In the genomic region with DNA sequence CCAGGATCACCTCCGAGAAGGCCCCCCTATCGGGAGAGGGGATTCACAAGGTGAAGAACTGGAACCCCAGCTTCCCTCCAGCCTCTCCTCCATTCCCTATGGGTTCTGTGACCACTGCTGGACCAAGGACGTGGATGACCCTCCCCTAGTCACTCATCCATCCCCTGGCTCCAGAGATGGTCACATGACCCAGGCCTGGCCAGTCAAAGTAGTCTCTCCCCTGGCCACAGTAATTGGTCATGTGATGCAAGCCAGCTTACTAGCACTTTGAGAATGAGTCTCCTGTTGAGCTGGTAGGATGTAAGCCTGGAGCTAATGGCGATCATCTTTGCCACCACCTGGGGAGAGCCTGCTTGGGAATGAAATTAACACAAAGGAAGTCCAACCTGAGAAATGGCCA, we compare ENCODE assay signal across 28 cellular contexts. TPM values are rescaled to one million over a fixed set of nuclear protein-coding genes. Genes with fewer than 3 reads are reported as not detected.
DNase-seq lines count a peak whose midpoint lies in the region; ATAC-seq and TF ChIP-seq lines count a peak whose summit lies in the region.
"Had no signal": no experiment of that assay in that cellular context is flagged by ENCODE, and none has a peak within 500 bp of the region (broad histone marks: within the 10 kb centered on the region; RNA-seq: fewer than 3 reads in every experiment).

No MANE protein-coding gene starts in this region.

- no peak overlapping the region for H3K27ac Mint-ChIP-seq in activated naive CD4-positive, alpha-beta T cell treated with anti-CD3 and anti-CD28 coated beads for 36 hours
- H3K27ac Mint-ChIP-seq: activated B cell treated with CpG ODN at 0.5 μM for 24 hours; activated CD8-positive, alpha-beta memory T cell treated with anti-CD3 and anti-CD28 coated beads, Interleukin-2, amount 10 ng/mL, durations not matched to agents 7 days and 5 days; activated T-cell treated with anti-CD3 and anti-CD28 coated beads, Interleukin-2, amount 50 U/mL, for 72 hours had no signal

- no peaks in the 10 kb centered on the region for H4K20me1 ChIP-seq in SK-N-SH (ENCODE audit: insufficient read depth)

- no peaks in the 10 kb centered on the region for H3K9me3 Mint-ChIP-seq in activated naive CD4-positive, alpha-beta T cell treated with anti-CD3 and anti-CD28 coated beads for 36 hours
- H3K9me3 Mint-ChIP-seq: activated B cell treated with CpG ODN at 0.5 μM for 24 hours; activated T-cell treated with anti-CD3 and anti-CD28 coated beads, Interleukin-2, amount 50 U/mL, for 72 hours; brain; CD4-positive, alpha-beta memory T cell had no signal

- H2AFZ ChIP-seq in SK-N-SH (ENCODE audit: low read depth) (no peak overlapping the region), neuronal stem cell (ENCODE audit: low read length) (no peak overlapping the region)

- intact Hi-C loops in activated naive CD4-positive, alpha-beta T cell treated with anti-CD3 and anti-CD28 coated beads for 36 hours (cut with micrococcal nuclease), result no loop called here
- intact Hi-C loops in dorsolateral prefrontal cortex (cut with DNase I), result no loop called here

- no peak overlapping the region for H3K4me3 Mint-ChIP-seq in activated naive CD4-positive, alpha-beta T cell treated with anti-CD3 and anti-CD28 coated beads for 36 hours
- H3K4me3 Mint-ChIP-seq: activated B cell treated with CpG ODN at 0.5 μM for 24 hours; activated CD8-positive, alpha-beta memory T cell treated with anti-CD3 and anti-CD28 coated beads, Interleukin-2, amount 10 ng/mL, durations not matched to agents 7 days and 5 days; activated T-cell treated with anti-CD3 and anti-CD28 coated beads, Interleukin-2, amount 50 U/mL, for 72 hours; brain; CD4-positive, alpha-beta memory T cell had no signal

- no peak overlapping the region for H4K8ac ChIP-seq in neuronal stem cell (ENCODE audit: low read depth, low read length)

- TF ChIP-seq RAD21 in SK-N-SH (IDR thresholded peaks at IDR 0.05; ENCODE audit: low read length), result no peak

- H3K9me2 ChIP-seq in SK-N-SH, result no peaks in the 10 kb centered on the region

- DNase-seq in SK-N-SH (peak; percentile 58), SK-MEL-5 (ENCODE audit: low read depth, low spot score) (peak; percentile 49), fibroblast of mammary gland (ENCODE audit: low read depth) (peak; percentile 41), neuronal stem cell (ENCODE audit: low spot score) (no peak), dorsolateral prefrontal cortex (no peak), NOMO-1 (lab: John Stamatoyannopoulos, UW; ENCODE audit: unreplicated experiment in 2 of 2) (no peak)
- DNase-seq in activated naive CD4-positive, alpha-beta T cell treated with anti-CD3 and anti-CD28 coated beads for 36 hours, result no peak
- DNase-seq: activated B cell treated with CpG ODN at 0.5 μM for 24 hours; activated CD4-positive, alpha-beta T cell treated with anti-CD3 and anti-CD28 coated beads, Interleukin-2, amount 50 U/mL, for 1 hour; activated CD8-positive, alpha-beta memory T cell treated with anti-CD3 and anti-CD28 coated beads, Interleukin-2, amount 10 ng/mL, durations not matched to agents 7 days and 5 days; activated naive CD4-positive, alpha-beta T cell treated with Interleukin-2 at 50 U/mL for 16 hours; activated T-cell treated with anti-CD3 and anti-CD28 coated beads, Interleukin-2, amount 50 U/mL, for 72 hours; adrenal gland; AML-193; CD4-positive, alpha-beta memory T cell; effector CD4-positive, alpha-beta T cell; EL; head of caudate nucleus; KBM-7; left colon; NCI-H1417; stomach; T-helper 9 cell had no signal

- H3K79me2 ChIP-seq in SK-N-SH (ENCODE audit: insufficient read depth), result peaks cover 3% of the 10 kb centered on the region; the same call in 1 of the 2 replicates

- no peak overlapping the region for H3K14ac ChIP-seq in neuronal stem cell (ENCODE audit: low read length)

- H3K79me1 ChIP-seq in neuronal stem cell (ENCODE audit: low read depth, low read length), result peaks cover 4% of the 10 kb centered on the region

- peaks cover 6 to 14% of the 10 kb centered on the region in 2 experiments; a peak in 1 of 4 replicates for H3K4me1 ChIP-seq in SK-N-SH (ENCODE audit: control insufficient read depth in 1 of 2, insufficient read depth in 2 of 2, low read depth in 1 of 2, low read length in 1 of 2)
- peaks cover 0 to 13% of the 10 kb centered on the region in 2 donors for H3K4me1 ChIP-seq in neuronal stem cell (ENCODE audit: control insufficient read depth in 2 of 2, insufficient read depth in 1 of 2, low read depth in 1 of 2, low read length in 2 of 2)

- 89% methylated on average over 4 of the region's 4 CpGs for WGBS in SK-N-SH (ENCODE audit: low lambda C conversion rate)
- no CpG with 5 or more reads among the region's 4 CpGs for WGBS in neuronal stem cell (ENCODE audit: extremely low coverage in 2 of 2, insufficient read length in 2 of 2, insufficient replicate concordance in 1 of 2), 2 donors

- peaks cover under 1% of the 10 kb centered on the region for H3F3A ChIP-seq in SK-N-SH (replicated peaks; ENCODE audit: insufficient read depth)

- peaks cover 5% of the 10 kb centered on the region for H3K36me3 Mint-ChIP-seq in activated naive CD4-positive, alpha-beta T cell treated with anti-CD3 and anti-CD28 coated beads for 36 hours (ENCODE audit: low read depth)

- TF ChIP-seq CTCF in SK-N-SH (IDR thresholded peaks at IDR 0.05), result no peak
- TF ChIP-seq CTCF in fibroblast of mammary gland (conservative IDR thresholded peaks at IDR 0.05; ENCODE audit: control insufficient read depth, insufficient read depth, low read depth, low read length), result no peak
- TF ChIP-seq CTCF in dorsolateral prefrontal cortex (IDR thresholded peaks at IDR 0.05 in 54 of 56, conservative IDR thresholded peaks at IDR 0.05 in 2 of 56; ENCODE audit: low read depth in 1 of 56, partially characterized antibody in 56 of 56), result no peak

- H3K27me3 ChIP-seq in SK-N-SH (ENCODE audit: insufficient read depth) (no peaks in the 10 kb centered on the region), neuronal stem cell (ENCODE audit: control insufficient read depth in 3 of 3, insufficient read depth in 3 of 3, low read depth in 1 of 3, low read length in 3 of 3) (no peaks in the 10 kb centered on the region), dorsolateral prefrontal cortex (no peaks in the 10 kb centered on the region)
- H3K27me3 ChIP-seq: adrenal gland, stomach, tibial nerve had no signal

- no peak overlapping the region for H2BK120ac ChIP-seq in neuronal stem cell (ENCODE audit: low read depth, low read length)

- H3K36me3 ChIP-seq in SK-N-SH (replicated peaks in 1 of 2; ENCODE audit: control insufficient read depth in 1 of 2, insufficient read depth in 2 of 2, low read length in 1 of 2) (peaks cover 0 to 4% of the 10 kb centered on the region in 2 experiments), neuronal stem cell (replicated peaks in 1 of 2; ENCODE audit: control insufficient read depth in 2 of 2, insufficient read depth in 2 of 2, low read length in 2 of 2) (peaks cover 13 to 42% of the 10 kb centered on the region in 2 donors)

- H3K4ac ChIP-seq in neuronal stem cell (ENCODE audit: low read length), result no peak overlapping the region

- H2BK12ac ChIP-seq in neuronal stem cell (ENCODE audit: low read length), result no peak overlapping the region

- H3K4me3 ChIP-seq in SK-N-SH (ENCODE audit: low read depth in 2 of 2, low read length in 1 of 2), result no peak overlapping the region
- no peak overlapping the region for H3K4me3 ChIP-seq in fibroblast of mammary gland (ENCODE audit: control insufficient read depth, low read depth, low read length)
- no peak overlapping the region for H3K4me3 ChIP-seq in neuronal stem cell (ENCODE audit: low read length in 2 of 2)
- peak overlapping the region in 1 of 59 donors; percentile 6 for H3K4me3 ChIP-seq in dorsolateral prefrontal cortex
- H3K4me3 ChIP-seq: adrenal gland, stomach, tibial nerve had no signal

- no peak for TF ChIP-seq EP300 in SK-N-SH (IDR thresholded peaks at IDR 0.05; ENCODE audit: borderline replicate concordance in 1 of 2, low read depth in 1 of 2, low read length in 1 of 2)

- no peak overlapping the region for H3K9ac ChIP-seq in SK-N-SH
- no peak overlapping the region for H3K9ac ChIP-seq in neuronal stem cell (ENCODE audit: low read depth, low read length, poor library complexity)

- no peak overlapping the region for H3K4me2 ChIP-seq in SK-N-SH
- no peak overlapping the region for H3K4me2 ChIP-seq in neuronal stem cell (ENCODE audit: insufficient read depth, low read length, poor library complexity, severe bottlenecking)

- no peaks in the 10 kb centered on the region for H3K9me3 ChIP-seq in SK-N-SH
- peaks cover 0 to 3% of the 10 kb centered on the region in 2 donors for H3K9me3 ChIP-seq in neuronal stem cell (replicated peaks in 1 of 2; ENCODE audit: control insufficient read depth in 2 of 2, insufficient read depth in 1 of 2, low read depth in 1 of 2, low read length in 2 of 2)
- H3K9me3 ChIP-seq: adrenal gland, stomach, tibial nerve had no signal

- POLR2A ChIA-PET in SK-N-SH (lab: Yijun Ruan, JAX), result no interaction called here

- H3K23ac ChIP-seq in neuronal stem cell (ENCODE audit: low read depth, low read length, poor library complexity), result peak overlapping the region; percentile 56

- no peak overlapping the region for H2BK5ac ChIP-seq in neuronal stem cell (ENCODE audit: low read length)

- no peak overlapping the region for H4K91ac ChIP-seq in neuronal stem cell (ENCODE audit: low read depth, low read length, poor library complexity)

- CTCF ChIA-PET in SK-N-SH (lab: Yijun Ruan, JAX), result interaction anchor here (1.2 kb wide), 1 partner anchor 43 kb away, joined by 3 read pairs; no protein-coding TSS in a partner anchor
- CTCF ChIA-PET in activated naive CD4-positive, alpha-beta T cell treated with anti-CD3 and anti-CD28 coated beads for 36 hours (lab: Charles Lee), result no interaction called here

- no peak overlapping the region for H2AK5ac ChIP-seq in neuronal stem cell (ENCODE audit: low read depth, low read length)

- no peak overlapping the region for H2BK15ac ChIP-seq in neuronal stem cell (ENCODE audit: low read length)

- H3K27me3 Mint-ChIP-seq in activated naive CD4-positive, alpha-beta T cell treated with anti-CD3 and anti-CD28 coated beads for 36 hours (ENCODE audit: low read depth), result no peaks in the 10 kb centered on the region
- H3K27me3 Mint-ChIP-seq: activated CD8-positive, alpha-beta memory T cell treated with anti-CD3 and anti-CD28 coated beads, Interleukin-2, amount 10 ng/mL, durations not matched to agents 7 days and 5 days; CD4-positive, alpha-beta memory T cell had no signal

- no peak for ATAC-seq in SK-N-SH treated with all-trans-retinoic acid at 6 μM for 48 hours
- ATAC-seq: activated CD8-positive, alpha-beta memory T cell treated with anti-CD3 and anti-CD28 coated beads, Interleukin-2, amount 10 ng/mL, durations not matched to agents 7 days and 5 days; activated T-cell treated with anti-CD3 and anti-CD28 coated beads, Interleukin-2, amount 50 U/mL, for 72 hours; left colon had no signal

- in situ Hi-C loops in SK-MEL-5 (cut with HindIII; ENCODE audit: low pct_unique_long_range_greater_than_20kb, low sequenced_read_pairs), result no loop called here

- H3K27ac ChIP-seq in SK-N-SH (ENCODE audit: low read depth in 2 of 2, low read length in 1 of 2) (no peak overlapping the region), neuronal stem cell (replicated peaks; ENCODE audit: low read length) (no peak overlapping the region), dorsolateral prefrontal cortex (peak overlapping the region in 7 of 59 donors; percentile 5 to 45 (median 22))
- H3K27ac ChIP-seq: epithelial cell of prostate had no signal

- H3K4me1 Mint-ChIP-seq in activated naive CD4-positive, alpha-beta T cell treated with anti-CD3 and anti-CD28 coated beads for 36 hours (ENCODE audit: low read depth), result peaks cover 14% of the 10 kb centered on the region

- H3K18ac ChIP-seq in neuronal stem cell (ENCODE audit: low read length), result no peak overlapping the region

RNA-seq across cellular contexts. Expression of a gene that starts 3.9 kb away (rescaled TPM):
- 44.9 and 47.1 TPM in 2 replicates for polyA plus RNA-seq in SK-N-SH (2012; rRNA removed)
- polyA plus RNA-seq in SK-N-SH (2012; cell fraction: cytosol; rRNA removed), result 30.5 and 35.8 TPM in 2 replicates
- polyA plus RNA-seq in SK-N-SH (2012; cell fraction: nucleus; rRNA removed), result 39.3 and 46.4 TPM in 2 replicates
- total RNA-seq in SK-MEL-5 (2014; rRNA removed; shearing (Covaris generic)), result 0.19 and 0.32 TPM in 2 replicates
- polyA plus RNA-seq in SK-MEL-5 (2015; cell fraction: cytosol; rRNA removed), result 0.10 and 1.1 TPM in 2 replicates
- 0.67 and 0.68 TPM in 2 replicates for polyA plus RNA-seq in SK-MEL-5 (2015; cell fraction: nucleus; rRNA removed)
- 15.0 TPM for polyA plus RNA-seq in neuronal stem cell (2013, experiment 1 of 2)
- 14.5 TPM for polyA plus RNA-seq in neuronal stem cell (2013, experiment 2 of 2)
- 10 to 100 TPM; 18.9 to 19.5 TPM for total RNA-seq in activated naive CD4-positive, alpha-beta T cell treated with anti-CD3 and anti-CD28 coated beads for 36 hours
- 10 to 100 TPM; 23.2 to 90.8 (median 62.7) TPM for total RNA-seq in dorsolateral prefrontal cortex
- total RNA-seq: OCI-LY7 had no signal

RNA-seq across cellular contexts. Expression of a gene that starts 16.1 kb away (rescaled TPM):
- 26.8 and 30.9 TPM in 2 replicates for polyA plus RNA-seq in SK-N-SH (2012; rRNA removed)
- polyA plus RNA-seq in SK-N-SH (2012; cell fraction: cytosol; rRNA removed), result 15.2 and 22.6 TPM in 2 replicates
- 48.8 and 49.9 TPM in 2 replicates for polyA plus RNA-seq in SK-N-SH (2012; cell fraction: nucleus; rRNA removed)
- 11.0 and 16.0 TPM in 2 replicates for total RNA-seq in SK-MEL-5 (2014; rRNA removed; shearing (Covaris generic))
- 17.3 and 26.8 TPM in 2 replicates for polyA plus RNA-seq in SK-MEL-5 (2015; cell fraction: cytosol; rRNA removed)
- polyA plus RNA-seq in SK-MEL-5 (2015; cell fraction: nucleus; rRNA removed), result 27.5 and 47.7 TPM in 2 replicates
- 24.0 TPM for polyA plus RNA-seq in neuronal stem cell (2013, experiment 1 of 2)
- 27.1 TPM for polyA plus RNA-seq in neuronal stem cell (2013, experiment 2 of 2)
- total RNA-seq in activated naive CD4-positive, alpha-beta T cell treated with anti-CD3 and anti-CD28 coated beads for 36 hours, result 10 to 100 TPM; 26.1 to 28.5 TPM
- total RNA-seq in dorsolateral prefrontal cortex, result 10 to 100 TPM; 18.6 to 54.6 (median 30.3) TPM

RNA-seq across cellular contexts. Expression of a gene that starts 26.4 kb away (rescaled TPM):
- 84.1 and 102 TPM in 2 replicates for polyA plus RNA-seq in SK-N-SH (2012; rRNA removed)
- polyA plus RNA-seq in SK-N-SH (2012; cell fraction: cytosol; rRNA removed), result 54.6 and 75.9 TPM in 2 replicates
- polyA plus RNA-seq in SK-N-SH (2012; cell fraction: nucleus; rRNA removed), result 67.6 and 74.7 TPM in 2 replicates
- total RNA-seq in SK-MEL-5 (2014; rRNA removed; shearing (Covaris generic)), result 74.0 and 75.7 TPM in 2 replicates
- polyA plus RNA-seq in SK-MEL-5 (2015; cell fraction: cytosol; rRNA removed), result 79.6 and 88.5 TPM in 2 replicates
- polyA plus RNA-seq in SK-MEL-5 (2015; cell fraction: nucleus; rRNA removed), result 40.1 and 48.0 TPM in 2 replicates
- 66.2 TPM for polyA plus RNA-seq in neuronal stem cell (2013, experiment 1 of 2)
- polyA plus RNA-seq in neuronal stem cell (2013, experiment 2 of 2), result 65.3 TPM
- total RNA-seq in activated naive CD4-positive, alpha-beta T cell treated with anti-CD3 and anti-CD28 coated beads for 36 hours, result 10 to 100 TPM; 62.4 to 67.6 TPM
- 10 to 100 TPM; 38.3 to 82.0 (median 54.2) TPM for total RNA-seq in dorsolateral prefrontal cortex

RNA-seq across cellular contexts. Expression of a gene that starts 27.0 kb away (rescaled TPM):
- 220 and 233 TPM in 2 replicates for polyA plus RNA-seq in SK-N-SH (2012; rRNA removed)
- 213 and 244 TPM in 2 replicates for polyA plus RNA-seq in SK-N-SH (2012; cell fraction: cytosol; rRNA removed)
- polyA plus RNA-seq in SK-N-SH (2012; cell fraction: nucleus; rRNA removed), result 74.3 and 105 TPM in 2 replicates
- 251 and 255 TPM in 2 replicates for total RNA-seq in SK-MEL-5 (2014; rRNA removed; shearing (Covaris generic))
- polyA plus RNA-seq in SK-MEL-5 (2015; cell fraction: cytosol; rRNA removed), result 195 and 279 TPM in 2 replicates
- polyA plus RNA-seq in SK-MEL-5 (2015; cell fraction: nucleus; rRNA removed), result 94.7 and 98.9 TPM in 2 replicates
- polyA plus RNA-seq in neuronal stem cell (2013, experiment 1 of 2), result 49.1 TPM
- 46.8 TPM for polyA plus RNA-seq in neuronal stem cell (2013, experiment 2 of 2)
- total RNA-seq in activated naive CD4-positive, alpha-beta T cell treated with anti-CD3 and anti-CD28 coated beads for 36 hours, result 100 to 1,000 TPM; 141 to 144 TPM
- total RNA-seq in dorsolateral prefrontal cortex, result 100 to 1,000 TPM in 92 of 120 experiments, 10 to 100 TPM in 28; 82.2 to 149 (median 112) TPM

RNA-seq across cellular contexts. Expression of a gene that starts 34.3 kb away (rescaled TPM):
- polyA plus RNA-seq in SK-N-SH (2012; rRNA removed), result 12.0 and 13.0 TPM in 2 replicates
- polyA plus RNA-seq in SK-N-SH (2012; cell fraction: cytosol; rRNA removed), result 6.7 and 8.3 TPM in 2 replicates
- 30.8 and 38.8 TPM in 2 replicates for polyA plus RNA-seq in SK-N-SH (2012; cell fraction: nucleus; rRNA removed)
- 17.7 and 18.8 TPM in 2 replicates for total RNA-seq in SK-MEL-5 (2014; rRNA removed; shearing (Covaris generic))
- polyA plus RNA-seq in SK-MEL-5 (2015; cell fraction: cytosol; rRNA removed), result 19.4 and 25.8 TPM in 2 replicates
- polyA plus RNA-seq in SK-MEL-5 (2015; cell fraction: nucleus; rRNA removed), result 28.1 and 36.4 TPM in 2 replicates
- 8.1 TPM for polyA plus RNA-seq in neuronal stem cell (2013, experiment 1 of 2)
- polyA plus RNA-seq in neuronal stem cell (2013, experiment 2 of 2), result 8.2 TPM
- 10 to 100 TPM; 16.8 to 19.4 TPM for total RNA-seq in activated naive CD4-positive, alpha-beta T cell treated with anti-CD3 and anti-CD28 coated beads for 36 hours
- total RNA-seq in dorsolateral prefrontal cortex, result 10 to 100 TPM; 10.7 to 25.9 (median 16.3) TPM

Comparison
In these comparisons a context has a peak if more than half of its experiments do, and no peak if none do; other contexts are left out.
1. DNase-seq: peak in SK-N-SH (single experiment), SK-MEL-5 (single experiment) and fibroblast of mammary gland (single experiment); none in neuronal stem cell (single experiment), activated naive CD4-positive, alpha-beta T cell treated with anti-CD3 and anti-CD28 coated beads for 36 hours (single experiment), dorsolateral prefrontal cortex (0 of 10) and NOMO-1 (0 of 2).
2. RNA of a gene that starts 3.9 kb away (total RNA-seq): 23.2 to 90.8 TPM in dorsolateral prefrontal cortex and 18.9 to 19.5 TPM in activated naive CD4-positive, alpha-beta T cell treated with anti-CD3 and anti-CD28 coated beads for 36 hours; 0.19 to 0.32 TPM in SK-MEL-5; every median in the first group is over 10 times any median in the second.